In genomic region chr3:173932624-173933023, GRCh38 we compare ENCODE assay signal across 9 cellular contexts.
DNase-seq lines count a peak whose midpoint lies in the region; ATAC-seq, FAIRE-seq and TF ChIP-seq lines count a peak whose summit lies in the region.
"Had no signal": no experiment of that assay in that cellular context is flagged by ENCODE, and none has a peak within 500 bp of the region (broad histone marks: within the 10 kb centered on the region; RNA-seq: fewer than 3 reads in every experiment).

No MANE protein-coding gene starts in this region.

- H3K27me3 Mint-ChIP-seq in astrocyte (ENCODE audit: low read depth, unreplicated experiment) = no peaks in the 10 kb centered on the region

- H3K4me1 ChIP-seq in astrocyte (ENCODE audit: insufficient read depth, low read length) (peaks cover 7% of the 10 kb centered on the region), sigmoid colon (no peaks in the 10 kb centered on the region)

- peak overlapping the region; percentile 89 for H3K27ac Mint-ChIP-seq in astrocyte (ENCODE audit: unreplicated experiment)

- no peaks in the 10 kb centered on the region for H3K9me3 ChIP-seq in astrocyte (ENCODE audit: insufficient read depth, low read depth, low read length)
- no peaks in the 10 kb centered on the region for H3K9me3 ChIP-seq in sigmoid colon

- ATAC-seq in GM19023 (IDR thresholded peaks at IDR 0.05; ENCODE audit: unreplicated experiment) = peak; percentile 52
- no peak for ATAC-seq in HG02678 (IDR thresholded peaks at IDR 0.05; ENCODE audit: unreplicated experiment)

- H3K36me3 Mint-ChIP-seq in astrocyte (ENCODE audit: low read depth, unreplicated experiment) = no peaks in the 10 kb centered on the region

- peaks cover 13% of the 10 kb centered on the region for H3K4me1 Mint-ChIP-seq in astrocyte (ENCODE audit: low read depth, unreplicated experiment)

- TF ChIP-seq CTCF in astrocyte (IDR thresholded peaks at IDR 0.05; ENCODE audit: insufficient read depth, low read depth, low read length) (no peak), sigmoid colon (IDR thresholded peaks at IDR 0.05) (no peak)

- H3K9me3 Mint-ChIP-seq in astrocyte (ENCODE audit: unreplicated experiment) = no peaks in the 10 kb centered on the region

- no peak overlapping the region for H3K9ac ChIP-seq in astrocyte (ENCODE audit: low read length)

- H3K27ac ChIP-seq in astrocyte (ENCODE audit: low read depth, low read length) (peak overlapping the region; percentile 38), sigmoid colon (no peak overlapping the region)

- intact Hi-C loops in sigmoid colon (cut with DNase I) = no loop called here

- no peak overlapping the region for H3K4me3 Mint-ChIP-seq in astrocyte (ENCODE audit: unreplicated experiment)

- H3K4me3 ChIP-seq in astrocyte (ENCODE audit: insufficient read depth, low read depth, low read length) (no peak overlapping the region), sigmoid colon (no peak overlapping the region)

- TF ChIP-seq EP300 in sigmoid colon (IDR thresholded peaks at IDR 0.05) = no peak

- H3K4me2 ChIP-seq in astrocyte (ENCODE audit: low read length) = peak overlapping the region; percentile 6

- FAIRE-seq in astrocyte (lab: Jason Lieb, UNC) = no peak

- H3K27me3 ChIP-seq in astrocyte (ENCODE audit: insufficient read depth, low read length) = no peaks in the 10 kb centered on the region
- no peaks in the 10 kb centered on the region for H3K27me3 ChIP-seq in sigmoid colon

- H2AFZ ChIP-seq in astrocyte (ENCODE audit: low read depth, low read length) = peak overlapping the region; percentile 16

- no peaks in the 10 kb centered on the region for H4K20me1 ChIP-seq in astrocyte (ENCODE audit: insufficient read depth, low read length)

- DNase-seq in HS-5 (ENCODE audit: low read depth) = peak; percentile 33
- peak; percentile 82 for DNase-seq in astrocyte (ENCODE audit: low read depth)
- DNase-seq in occipital lobe (lab: John Stamatoyannopoulos, UW) = peak; percentile 46
- DNase-seq in sigmoid colon = no peak
- DNase-seq in T-helper 2 cell = no peak
- DNase-seq: NCI-H187 treated with DMSO at 0.1 percent for 48 hours; stimulated activated CD4-positive, alpha-beta T cell treated with anti-CD3 and anti-CD28 coated beads, Interleukin-1b, Interleukin-23, amount 100 ng/mL, for 48 hours had no signal

- H3K79me2 ChIP-seq in astrocyte (ENCODE audit: insufficient read depth, low read length) = no peaks in the 10 kb centered on the region

- no peaks in the 10 kb centered on the region for H3K36me3 ChIP-seq in astrocyte (ENCODE audit: insufficient read depth, low read length)
- H3K36me3 ChIP-seq in sigmoid colon = no peaks in the 10 kb centered on the region

- no peak for TF ChIP-seq POLR2A in sigmoid colon (IDR thresholded peaks at IDR 0.05)

Comparison
In these comparisons a context has a peak if more than half of its experiments do, and no peak if none do; other contexts are left out.
1. DNase-seq: peak in HS-5 (single experiment), astrocyte (single experiment) and occipital lobe (single experiment); none in sigmoid colon (single experiment) and T-helper 2 cell (0 of 5).